8 cellular contexts compared by ENCODE assay signal in the genomic region with DNA sequence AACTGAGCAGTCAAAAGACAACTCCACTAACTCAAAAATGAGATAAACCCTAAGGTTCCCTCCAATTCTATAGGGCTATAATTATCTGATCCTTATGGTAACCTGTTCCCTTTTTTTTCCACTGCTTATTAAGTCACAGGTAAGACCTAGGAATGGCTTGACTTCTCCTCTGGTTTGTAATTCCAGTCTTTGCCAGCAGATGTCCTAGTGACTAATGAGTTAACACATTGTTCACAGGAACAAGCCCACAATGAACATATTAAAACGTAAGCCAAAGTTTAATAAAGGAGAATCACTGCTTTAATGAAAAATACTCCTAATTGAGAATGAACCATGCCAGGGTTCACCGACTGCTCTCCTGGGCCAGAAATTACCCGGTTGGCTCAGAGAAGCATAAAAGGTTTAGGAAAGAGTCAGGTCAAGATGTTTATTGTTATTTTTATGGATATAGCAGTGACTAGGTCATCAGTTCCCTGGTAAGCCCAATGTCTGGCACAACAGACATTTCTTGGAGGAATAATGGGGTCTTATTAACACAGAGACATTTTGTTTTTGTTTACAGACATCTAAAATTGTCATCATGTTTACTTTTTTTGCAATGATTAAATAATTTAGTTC.
DNase-seq lines count a peak whose midpoint lies in the region; ATAC-seq and TF ChIP-seq lines count a peak whose summit lies in the region.

No MANE protein-coding gene starts in this region.

- ATAC-seq in GM18858 (IDR thresholded peaks at IDR 0.05; ENCODE audit: unreplicated experiment) (peak; percentile 91), HG03135 (IDR thresholded peaks at IDR 0.05; ENCODE audit: unreplicated experiment) (peak; percentile 71), GM21381 (IDR thresholded peaks at IDR 0.05; ENCODE audit: unreplicated experiment) (no peak)

- peak; percentile 20 for DNase-seq in CMK (ENCODE audit: low read depth)
- DNase-seq in NCI-H345 treated with DMSO at 0.1 percent for 48 hours (lab: John Stamatoyannopoulos, UW; ENCODE audit: unreplicated experiment): peak; percentile 55
- peak; percentile 14 for DNase-seq in activated CD4-positive, alpha-beta T cell treated with anti-CD3 and anti-CD28 coated beads, Interleukin-2, amount 50 U/mL, for 1 hour
- DNase-seq in foreskin fibroblast: peak; percentile 23 to 78
- peak; percentile 90 for DNase-seq in pons (ENCODE audit: low spot score)

- peak; percentile 70 for TF ChIP-seq CTCF in foreskin fibroblast (IDR thresholded peaks at IDR 0.05; ENCODE audit: low read depth, low read length)

- H3K4me3 ChIP-seq in foreskin fibroblast (ENCODE audit: low read depth in 1 of 2, low read length in 2 of 2): no peak overlapping the region

Comparison
In these comparisons a context has a peak if more than half of its experiments do, and no peak if none do; other contexts are left out.
1. DNase-seq: peak in every context shown above with its lines; median percentile 90 in pons; 55 in NCI-H345 treated with DMSO at 0.1 percent for 48 hours; 50 in foreskin fibroblast; 20 in CMK; 14 in activated CD4-positive, alpha-beta T cell treated with anti-CD3 and anti-CD28 coated beads, Interleukin-2, amount 50 U/mL, for 1 hour.